ENCODE assay signal across 1 cellular context in genomic region chr16:63337264-63337663, GRCh38.
TF ChIP-seq lines count a peak whose summit lies in the region.

No MANE protein-coding gene starts in this region.

TF ChIP-seq in WTC11, 78 proteins besides CTCF, POLR2A, EP300 and RAD21 (continued from another document):
- TF ChIP-seq E2F5 (CRISPR knock-in tag; IDR thresholded peaks at IDR 0.05) (no peak), AFF4 (CRISPR knock-in tag; IDR thresholded peaks at IDR 0.05; ENCODE audit: borderline replicate concordance) (no peak), NFE2L1 (CRISPR knock-in tag; IDR thresholded peaks at IDR 0.05) (no peak)
